ENCODE assay signal across 1 cellular context in the genomic region with DNA sequence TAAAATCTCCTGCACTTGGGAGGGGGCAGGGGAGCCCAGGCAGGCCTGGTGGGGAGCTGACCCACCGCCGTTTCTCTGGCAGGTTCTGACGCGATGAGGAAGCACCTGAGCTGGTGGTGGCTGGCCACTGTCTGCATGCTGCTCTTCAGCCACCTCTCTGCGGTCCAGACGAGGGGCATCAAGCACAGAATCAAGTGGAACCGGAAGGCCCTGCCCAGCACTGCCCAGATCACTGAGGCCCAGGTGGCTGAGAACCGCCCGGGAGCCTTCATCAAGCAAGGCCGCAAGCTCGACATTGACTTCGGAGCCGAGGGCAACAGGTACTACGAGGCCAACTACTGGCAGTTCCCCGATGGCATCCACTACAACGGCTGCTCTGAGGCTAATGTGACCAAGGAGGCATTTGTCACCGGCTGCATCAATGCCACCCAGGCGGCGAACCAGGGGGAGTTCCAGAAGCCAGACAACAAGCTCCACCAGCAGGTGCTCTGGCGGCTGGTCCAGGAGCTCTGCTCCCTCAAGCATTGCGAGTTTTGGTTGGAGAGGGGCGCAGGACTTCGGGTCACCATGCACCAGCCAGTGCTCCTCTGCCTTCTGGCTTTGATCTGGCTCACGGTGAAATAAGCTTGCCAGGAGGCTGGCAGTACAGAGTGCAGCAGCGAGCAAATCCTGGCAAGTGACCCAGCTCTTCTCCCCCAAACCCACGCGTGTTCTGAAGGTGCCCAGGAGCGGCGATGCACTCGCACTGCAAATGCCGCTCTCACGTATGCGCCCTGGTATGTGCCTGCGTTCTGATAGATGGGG.
TF ChIP-seq lines count a peak whose summit lies in the region.

No MANE protein-coding gene starts in this region.

TF ChIP-seq in HepG2, 621 proteins besides CTCF, POLR2A, EP300 and RAD21:
- TF ChIP-seq ZNF496 (CRISPR knock-in tag; IDR thresholded peaks at IDR 0.05; ENCODE audit: insufficient replicate concordance) (no peak), DR1 (CRISPR knock-in tag; IDR thresholded peaks at IDR 0.05) (no peak), ZNF891 (CRISPR knock-in tag; IDR thresholded peaks at IDR 0.05) (peak; percentile 55; the same call in 1 of the 2 replicates), ZNF782 (CRISPR knock-in tag; IDR thresholded peaks at IDR 0.05; ENCODE audit: borderline replicate concordance) (0 out of 2 replicates have a peak, but pooled peaks have one; percentile 40), SAFB2 (CRISPR knock-in tag; IDR thresholded peaks at IDR 0.05; ENCODE audit: borderline replicate concordance, low read depth) (peak; percentile 57; the same call in 1 of the 2 replicates), ZNF790 (CRISPR knock-in tag; IDR thresholded peaks at IDR 0.05; ENCODE audit: borderline replicate concordance) (no peak), SRY (CRISPR knock-in tag; IDR thresholded peaks at IDR 0.05) (0 out of 2 replicates have a peak, but pooled peaks have one; percentile 45), NRL (CRISPR knock-in tag; IDR thresholded peaks at IDR 0.05; ENCODE audit: borderline replicate concordance) (peak; percentile 65; the same call in 1 of the 2 replicates), EED (CRISPR knock-in tag; IDR thresholded peaks at IDR 0.05) (0 out of 2 replicates have a peak, but pooled peaks have one; percentile 23), ELF4 (CRISPR knock-in tag; IDR thresholded peaks at IDR 0.05; ENCODE audit: borderline replicate concordance) (no peak), SPEN (CRISPR knock-in tag; IDR thresholded peaks at IDR 0.05; ENCODE audit: low read depth) (no peak), MXD4 (CRISPR knock-in tag; IDR thresholded peaks at IDR 0.05) (no peak), JUNB (CRISPR knock-in tag; IDR thresholded peaks at IDR 0.05; ENCODE audit: borderline replicate concordance) (no peak), SNAPC2 (CRISPR knock-in tag; IDR thresholded peaks at IDR 0.05) (no peak)
- TF ChIP-seq, protein P1, sequence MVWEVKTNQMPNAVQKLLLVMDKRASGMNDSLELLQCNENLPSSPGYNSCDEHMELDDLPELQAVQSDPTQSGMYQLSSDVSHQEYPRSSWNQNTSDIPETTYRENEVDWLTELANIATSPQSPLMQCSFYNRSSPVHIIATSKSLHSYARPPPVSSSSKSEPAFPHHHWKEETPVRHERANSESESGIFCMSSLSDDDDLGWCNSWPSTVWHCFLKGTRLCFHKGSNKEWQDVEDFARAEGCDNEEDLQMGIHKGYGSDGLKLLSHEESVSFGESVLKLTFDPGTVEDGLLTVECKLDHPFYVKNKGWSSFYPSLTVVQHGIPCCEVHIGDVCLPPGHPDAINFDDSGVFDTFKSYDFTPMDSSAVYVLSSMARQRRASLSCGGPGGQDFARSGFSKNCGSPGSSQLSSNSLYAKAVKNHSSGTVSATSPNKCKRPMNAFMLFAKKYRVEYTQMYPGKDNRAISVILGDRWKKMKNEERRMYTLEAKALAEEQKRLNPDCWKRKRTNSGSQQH (CRISPR knock-in tag; IDR thresholded peaks at IDR 0.05; ENCODE audit: low read depth) = no peak
- TF ChIP-seq, protein P2, sequence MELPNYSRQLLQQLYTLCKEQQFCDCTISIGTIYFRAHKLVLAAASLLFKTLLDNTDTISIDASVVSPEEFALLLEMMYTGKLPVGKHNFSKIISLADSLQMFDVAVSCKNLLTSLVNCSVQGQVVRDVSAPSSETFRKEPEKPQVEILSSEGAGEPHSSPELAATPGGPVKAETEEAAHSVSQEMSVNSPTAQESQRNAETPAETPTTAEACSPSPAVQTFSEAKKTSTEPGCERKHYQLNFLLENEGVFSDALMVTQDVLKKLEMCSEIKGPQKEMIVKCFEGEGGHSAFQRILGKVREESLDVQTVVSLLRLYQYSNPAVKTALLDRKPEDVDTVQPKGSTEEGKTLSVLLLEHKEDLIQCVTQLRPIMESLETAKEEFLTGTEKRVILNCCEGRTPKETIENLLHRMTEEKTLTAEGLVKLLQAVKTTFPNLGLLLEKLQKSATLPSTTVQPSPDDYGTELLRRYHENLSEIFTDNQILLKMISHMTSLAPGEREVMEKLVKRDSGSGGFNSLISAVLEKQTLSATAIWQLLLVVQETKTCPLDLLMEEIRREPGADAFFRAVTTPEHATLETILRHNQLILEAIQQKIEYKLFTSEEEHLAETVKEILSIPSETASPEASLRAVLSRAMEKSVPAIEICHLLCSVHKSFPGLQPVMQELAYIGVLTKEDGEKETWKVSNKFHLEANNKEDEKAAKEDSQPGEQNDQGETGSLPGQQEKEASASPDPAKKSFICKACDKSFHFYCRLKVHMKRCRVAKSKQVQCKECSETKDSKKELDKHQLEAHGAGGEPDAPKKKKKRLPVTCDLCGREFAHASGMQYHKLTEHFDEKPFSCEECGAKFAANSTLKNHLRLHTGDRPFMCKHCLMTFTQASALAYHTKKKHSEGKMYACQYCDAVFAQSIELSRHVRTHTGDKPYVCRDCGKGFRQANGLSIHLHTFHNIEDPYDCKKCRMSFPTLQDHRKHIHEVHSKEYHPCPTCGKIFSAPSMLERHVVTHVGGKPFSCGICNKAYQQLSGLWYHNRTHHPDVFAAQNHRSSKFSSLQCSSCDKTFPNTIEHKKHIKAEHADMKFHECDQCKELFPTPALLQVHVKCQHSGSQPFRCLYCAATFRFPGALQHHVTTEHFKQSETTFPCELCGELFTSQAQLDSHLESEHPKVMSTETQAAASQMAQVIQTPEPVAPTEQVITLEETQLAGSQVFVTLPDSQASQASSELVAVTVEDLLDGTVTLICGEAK (IDR thresholded peaks at IDR 0.05) = no peak
- TF ChIP-seq, protein P2 (CRISPR knock-in tag; IDR thresholded peaks at IDR 0.05) = 0 out of 2 replicates have a peak, but pooled peaks have one; percentile 27
